Comparison of ENCODE assay signal across 8 cellular contexts in the genomic region with DNA sequence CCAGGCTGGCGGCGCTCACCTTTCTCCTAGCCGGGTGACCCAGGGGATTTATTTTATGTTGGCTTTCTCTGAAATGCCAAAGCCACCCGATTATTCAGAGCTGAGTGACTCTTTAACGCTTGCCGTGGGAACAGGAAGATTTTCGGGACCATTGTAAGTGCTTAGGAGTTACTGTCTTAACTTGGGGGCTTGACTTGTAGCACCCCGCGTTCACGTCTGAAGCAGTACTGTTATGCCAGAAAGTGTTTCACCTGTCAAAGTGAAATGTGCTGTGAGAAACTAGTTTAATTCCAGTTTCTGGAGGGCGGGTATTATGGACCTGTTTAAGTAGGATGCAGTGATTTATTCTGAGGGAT. TPM values are rescaled to one million over a fixed set of nuclear protein-coding genes. Genes with fewer than 3 reads are reported as not detected.
DNase-seq lines count a peak whose midpoint lies in the region; ATAC-seq and TF ChIP-seq lines count a peak whose summit lies in the region.

No MANE protein-coding gene starts in this region.

- H3K27ac ChIP-seq in mesenchymal stem cell (ENCODE audit: low read length, poor library complexity, severe bottlenecking): peak overlapping the region; percentile 82
- peak overlapping the region; percentile 92 for H3K27ac ChIP-seq in vagina

- TF ChIP-seq CTCF in brain (conservative IDR thresholded peaks at IDR 0.05) (no peak), vagina (IDR thresholded peaks at IDR 0.05) (no peak)

- H3K27me3 Mint-ChIP-seq in brain: peaks cover 6% of the 10 kb centered on the region

- H3K36me3 ChIP-seq in ES-I3 (ENCODE audit: insufficient read depth, low read length) (peaks cover 3% of the 10 kb centered on the region), mesenchymal stem cell (ENCODE audit: control insufficient read depth in 1 of 2, insufficient read depth in 2 of 2, low read depth in 1 of 2, low read length in 2 of 2) (peaks cover 15 to 42% of the 10 kb centered on the region in 2 experiments), vagina (no peaks in the 10 kb centered on the region)

- H2AFZ ChIP-seq in mesenchymal stem cell (ENCODE audit: low read depth, low read length): peak overlapping the region; percentile 92

- peak overlapping the region; percentile 68 to 91 for H3K18ac ChIP-seq in mesenchymal stem cell (ENCODE audit: low read depth in 1 of 2, low read length in 2 of 2)

- no peaks in the 10 kb centered on the region for H3K9me3 Mint-ChIP-seq in brain

- H3K4me2 ChIP-seq in mesenchymal stem cell (ENCODE audit: low read length, poor library complexity, severe bottlenecking): peak overlapping the region; percentile 95

- H3K79me1 ChIP-seq in mesenchymal stem cell (replicated peaks; ENCODE audit: low read length, poor library complexity, severe bottlenecking): peaks cover 23% of the 10 kb centered on the region

- H2BK15ac ChIP-seq in mesenchymal stem cell (ENCODE audit: low read depth, poor library complexity, severe bottlenecking): no peak overlapping the region

- no peak overlapping the region for H2BK5ac ChIP-seq in mesenchymal stem cell (ENCODE audit: low read depth, low read length, poor library complexity, severe bottlenecking)

- no peak overlapping the region for H2AK5ac ChIP-seq in mesenchymal stem cell (ENCODE audit: low read length, severe bottlenecking)

- H3K9ac ChIP-seq in ES-I3 (ENCODE audit: low read depth, low read length): peak overlapping the region; percentile 80
- peak overlapping the region; percentile 93 for H3K9ac ChIP-seq in mesenchymal stem cell (ENCODE audit: low read length)

- H3K4me3 Mint-ChIP-seq in brain: peak overlapping the region; percentile 96 to 99 (median 97)

- peaks cover 41% of the 10 kb centered on the region for H3K4me1 Mint-ChIP-seq in brain

- H3K27me3 ChIP-seq in mesenchymal stem cell (ENCODE audit: control insufficient read depth in 1 of 2, insufficient read depth in 1 of 2, low read length in 2 of 2): no peaks in the 10 kb centered on the region
- H3K27me3 ChIP-seq in vagina: no peaks in the 10 kb centered on the region

- H3K14ac ChIP-seq in mesenchymal stem cell (ENCODE audit: low read length in 2 of 2): peak overlapping the region in 1 of 2 experiments; percentile 79

- no peak overlapping the region for H3K23ac ChIP-seq in mesenchymal stem cell (ENCODE audit: low read length in 2 of 2)

- H3K4me3 ChIP-seq in mesenchymal stem cell (ENCODE audit: insufficient read depth in 1 of 2, low read depth in 1 of 2, low read length in 2 of 2): peak overlapping the region; percentile 81 to 99
- H3K4me3 ChIP-seq in vagina: peak overlapping the region; percentile 98 to 100

- peak overlapping the region; percentile 92 for H2BK120ac ChIP-seq in mesenchymal stem cell (ENCODE audit: low read depth, low read length)

- no peak for TF ChIP-seq POLR2A in vagina (IDR thresholded peaks at IDR 0.05)

- H3K9me3 ChIP-seq in ES-I3 (ENCODE audit: control insufficient read depth, insufficient read depth, low read length) (no peaks in the 10 kb centered on the region), mesenchymal stem cell (ENCODE audit: control insufficient read depth, low read length) (no peaks in the 10 kb centered on the region), vagina (no peaks in the 10 kb centered on the region)

- peaks cover 33% of the 10 kb centered on the region for H3K36me3 Mint-ChIP-seq in brain

- peak overlapping the region; percentile 82 for H4K8ac ChIP-seq in mesenchymal stem cell (ENCODE audit: low read length)

- no peak overlapping the region for H4K91ac ChIP-seq in mesenchymal stem cell (ENCODE audit: low read length)

- peak overlapping the region; percentile 95 to 99 (median 97) for H3K27ac Mint-ChIP-seq in brain

- no peak overlapping the region for H2BK12ac ChIP-seq in mesenchymal stem cell (ENCODE audit: low read length in 2 of 2)

- intact Hi-C loops in vagina (cut with DNase I): no loop called here

- H3K4ac ChIP-seq in mesenchymal stem cell (ENCODE audit: low read depth in 1 of 2, low read length in 2 of 2): peak overlapping the region in 1 of 2 experiments; percentile 85

- H3K4me1 ChIP-seq in ES-I3 (ENCODE audit: insufficient read depth, low read length) (no peaks in the 10 kb centered on the region), mesenchymal stem cell (ENCODE audit: control insufficient read depth, insufficient read depth, low read depth, low read length) (peaks cover 6% of the 10 kb centered on the region), vagina (peaks cover 35% of the 10 kb centered on the region)

- 3% methylated on average over 11 of the region's 11 CpGs for WGBS in mesenchymal stem cell

- ATAC-seq in HG03378 (IDR thresholded peaks at IDR 0.05; ENCODE audit: unreplicated experiment): peak; percentile 21

- no peak for DNase-seq in mesenchymal stem cell
- no peak for DNase-seq in vagina (ENCODE audit: extremely low spot score in 2 of 2)
- no peak for DNase-seq in NCI-H1694 (lab: John Stamatoyannopoulos, UW)
- no peak for DNase-seq in stimulated activated CD4-positive, alpha-beta T cell treated with anti-CD3 and anti-CD28 coated beads, Interleukin-2, amount 100 ng/mL, for 48 hours
- no peak for DNase-seq in NCI-H187 (lab: John Stamatoyannopoulos, UW)

RNA-seq across cellular contexts. Expression of a gene that starts 0.2 kb away (rescaled TPM):
- polyA plus RNA-seq in brain (ENCODE audit: insufficient read depth, low read depth, low replicate concordance): 19.9 TPM
- 19.0 TPM for polyA plus RNA-seq in mesenchymal stem cell (2013, experiment 1 of 2)
- 19.9 TPM for polyA plus RNA-seq in mesenchymal stem cell (2013, experiment 2 of 2)
- 6.4 TPM for total RNA-seq in vagina

RNA-seq across cellular contexts. Expression of a gene that starts 0.6 kb away (rescaled TPM):
- 73.6 TPM for polyA plus RNA-seq in brain (ENCODE audit: insufficient read depth, low read depth, low replicate concordance)
- polyA plus RNA-seq in mesenchymal stem cell (2013, experiment 1 of 2): 11.6 TPM
- polyA plus RNA-seq in mesenchymal stem cell (2013, experiment 2 of 2): 12.4 TPM
- total RNA-seq in vagina: 24.1 TPM

RNA-seq across cellular contexts. Expression of a gene that starts 21.6 kb away (rescaled TPM):
- polyA plus RNA-seq in brain (ENCODE audit: insufficient read depth, low read depth, low replicate concordance): 10.0 TPM
- 11.2 TPM for polyA plus RNA-seq in mesenchymal stem cell (2013, experiment 1 of 2)
- polyA plus RNA-seq in mesenchymal stem cell (2013, experiment 2 of 2): 11.7 TPM
- total RNA-seq in vagina: 7.4 TPM

RNA-seq across cellular contexts. Expression of a gene that starts 21.7 kb away (rescaled TPM):
- 73.2 TPM for polyA plus RNA-seq in brain (ENCODE audit: insufficient read depth, low read depth, low replicate concordance)
- 9.6 TPM for polyA plus RNA-seq in mesenchymal stem cell (2013, experiment 1 of 2)
- 9.6 TPM for polyA plus RNA-seq in mesenchymal stem cell (2013, experiment 2 of 2)
- 34.4 TPM for total RNA-seq in vagina
